ENCODE assay signal across 9 cellular contexts in the genomic region with DNA sequence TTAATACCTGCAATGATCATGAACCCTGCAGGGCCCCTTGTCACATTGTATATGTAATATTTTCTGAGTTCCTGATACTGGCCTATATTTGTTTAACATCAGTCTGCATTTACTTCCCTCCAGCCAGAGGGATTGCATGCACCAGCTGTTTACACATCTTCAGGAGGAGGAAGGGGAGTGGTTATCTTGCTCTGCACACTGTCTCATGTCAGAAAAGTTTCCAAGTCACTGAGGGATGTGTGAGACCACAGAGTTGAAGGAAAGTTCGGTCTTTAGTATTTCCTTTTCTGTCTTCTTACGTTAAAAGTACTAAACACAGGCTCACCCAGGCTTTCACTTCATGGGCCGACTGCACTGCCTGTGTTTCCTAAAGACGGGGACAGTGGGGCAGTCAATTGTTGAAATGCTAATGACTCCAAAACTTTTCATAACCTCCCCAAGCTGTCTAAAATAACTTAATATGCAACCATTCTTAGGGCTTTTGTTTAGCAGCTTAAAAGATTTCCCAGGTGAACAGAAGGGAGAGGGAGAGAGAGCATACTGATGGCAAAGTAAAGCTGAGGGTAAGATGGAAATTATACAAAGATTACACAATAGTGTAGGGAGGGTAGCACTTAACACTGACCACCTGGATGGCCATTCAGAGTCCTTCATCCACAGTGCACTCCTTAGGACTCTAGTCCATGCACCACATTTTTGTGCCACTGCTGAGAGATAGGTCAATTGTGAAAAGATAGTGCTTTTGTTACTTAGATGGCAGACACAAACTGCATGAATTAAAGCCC.
DNase-seq lines count a peak whose midpoint lies in the region; ATAC-seq and TF ChIP-seq lines count a peak whose summit lies in the region.
"Had no signal": no experiment of that assay in that cellular context is flagged by ENCODE, and none has a peak within 500 bp of the region (broad histone marks: within the 10 kb centered on the region; RNA-seq: fewer than 3 reads in every experiment).

No MANE protein-coding gene starts in this region.

- H3K4me3 ChIP-seq in Jurkat, Clone E6-1 (ENCODE audit: low read length) = no peak overlapping the region
- H3K4me3 ChIP-seq in cardiac fibroblast (replicated peaks in 1 of 2; ENCODE audit: low read depth in 2 of 2, low read length in 2 of 2) (no peak overlapping the region), H7 (ENCODE audit: insufficient read depth, low read depth, low read length) (no peak overlapping the region)

- intact Hi-C loops in posterior vena cava (cut with DNase I) = no loop called here

- no peaks in the 10 kb centered on the region; the same call in 1 of the 2 replicates for H3K27me3 ChIP-seq in H7 (ENCODE audit: control insufficient read depth, insufficient read depth, low read length)

- DNase-seq in Jurkat, Clone E6-1 (ENCODE audit: low read depth, low spot score) = peak; percentile 61
- peak; percentile 18 to 74 for DNase-seq in cardiac fibroblast (ENCODE audit: low read depth in 2 of 2)
- peak; percentile 41 for DNase-seq in pons (ENCODE audit: low spot score)
- no peak for DNase-seq in H7
- no peak for DNase-seq in posterior vena cava (ENCODE audit: low spot score)
- DNase-seq: cortex of kidney had no signal

- peak; percentile 68 for ATAC-seq in GM19324 (IDR thresholded peaks at IDR 0.05; ENCODE audit: low FRiP score, unreplicated experiment)
- ATAC-seq in HG03159 (IDR thresholded peaks at IDR 0.05; ENCODE audit: unreplicated experiment) = no peak
- ATAC-seq in GM21360 (IDR thresholded peaks at IDR 0.05; ENCODE audit: unreplicated experiment) = no peak

- H3K36me3 ChIP-seq in H7 (replicated peaks; ENCODE audit: control insufficient read depth, insufficient read depth, low read length) = no peaks in the 10 kb centered on the region

- no peak for TF ChIP-seq CTCF in cardiac fibroblast (IDR thresholded peaks at IDR 0.05; ENCODE audit: low read depth, low read length)

Comparison
In these comparisons a context has a peak if more than half of its experiments do, and no peak if none do; other contexts are left out.
1. DNase-seq: peak in Jurkat, Clone E6-1 (single experiment), cardiac fibroblast (2 of 2) and pons (single experiment); none in H7 (single experiment) and posterior vena cava (single experiment).